29 cellular contexts compared by ENCODE assay signal in the genomic region with DNA sequence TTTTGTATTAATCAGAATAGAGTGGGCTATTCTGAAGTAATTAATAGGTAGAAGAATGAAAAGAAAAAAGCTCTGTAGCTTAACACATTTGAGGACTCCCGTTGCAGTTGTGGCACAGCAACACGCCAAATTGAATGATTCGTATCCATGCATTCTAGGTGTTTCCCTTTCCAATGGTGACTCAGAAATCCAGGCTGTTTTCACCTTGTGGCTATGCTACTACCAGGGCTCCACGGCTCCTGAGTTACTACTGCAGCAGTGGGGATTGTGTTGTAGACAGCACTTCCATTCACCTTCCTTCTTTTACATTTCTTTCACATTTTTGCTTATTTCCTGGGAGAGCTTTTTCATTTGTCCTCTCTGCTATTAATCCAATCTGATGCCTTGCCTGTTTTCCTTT.
"Had no signal": no experiment of that assay in that cellular context is flagged by ENCODE, and none has a peak within 500 bp of the region (broad histone marks: within the 10 kb centered on the region; RNA-seq: fewer than 3 reads in every experiment).

No MANE protein-coding gene starts in this region.

- H3K36me3 Mint-ChIP-seq: activated naive CD8-positive, alpha-beta T cell; T-cell had no signal

- H3K9me3 ChIP-seq: Peyer's patch had no signal

- H3K27ac ChIP-seq: brain microvascular endothelial cell, cardiac muscle cell, Peyer's patch, SK-N-MC had no signal

- H3K27me3 ChIP-seq: brain microvascular endothelial cell, cardiac muscle cell, Peyer's patch had no signal

- ATAC-seq: activated T-helper 17 cell treated with anti-CD3 and anti-CD28 coated beads, Interleukin-2, amount 50 U/mL, for 72 hours; T-cell had no signal

- DNase-seq: activated CD4-positive, alpha-beta memory T cell treated with anti-CD3 and anti-CD28 coated beads, Interleukin-2, amount 10 ng/mL, durations not matched to agents 7 days and 5 days; activated CD4-positive, alpha-beta T cell treated with anti-CD3 and anti-CD28 coated beads, Interleukin-2, amount 10 ng/mL, durations not matched to agents 7 days and 5 days; activated CD4-positive, CD25-positive, alpha-beta regulatory T cell; activated gamma-delta T cell; activated naive CD4-positive, alpha-beta T cell treated with anti-CD3 and anti-CD28 coated beads for 36 hours; activated T-cell treated with anti-CD3 and anti-CD28 coated beads for 4 hours; activated T-cell treated with anti-CD3 and anti-CD28 coated beads, Interleukin-2, amount 50 U/mL, for 48 hours; amygdala; brain microvascular endothelial cell; IMR-90; Kasumi-1; KBM-7; MV-4-11; NCI-H1105; NCI-H1436; NCI-H187; NCI-H2171 treated with DMSO at 0.1 percent for 48 hours; NCI-H226; NCI-H526; NK-92 treated with Interleukin-12 subunit alpha and Interleukin-12 subunit beta, amount 100 ng/mL, for 24 hours; OCI-M1; Peyer's patch; T-cell; T-helper 2 cell; T1000 had no signal

- H3K36me3 ChIP-seq: brain microvascular endothelial cell, cardiac muscle cell, Peyer's patch had no signal

- H3K27me3 Mint-ChIP-seq: activated CD4-positive, alpha-beta memory T cell treated with anti-CD3 and anti-CD28 coated beads, Interleukin-2, amount 10 ng/mL, durations not matched to agents 7 days and 5 days; activated CD4-positive, alpha-beta T cell treated with anti-CD3 and anti-CD28 coated beads, Interleukin-2, amount 10 ng/mL, durations not matched to agents 7 days and 5 days; activated naive CD8-positive, alpha-beta T cell; activated T-helper 17 cell treated with anti-CD3 and anti-CD28 coated beads, Interleukin-2, amount 50 U/mL, for 72 hours; T-cell had no signal

- H3K4me3 ChIP-seq: cardiac muscle cell, Peyer's patch, SK-N-MC had no signal

- H3K4me3 Mint-ChIP-seq: activated CD4-positive, alpha-beta memory T cell treated with anti-CD3 and anti-CD28 coated beads, Interleukin-2, amount 10 ng/mL, durations not matched to agents 7 days and 5 days; activated CD4-positive, alpha-beta T cell treated with anti-CD3 and anti-CD28 coated beads, Interleukin-2, amount 10 ng/mL, durations not matched to agents 7 days and 5 days; activated naive CD4-positive, alpha-beta T cell treated with anti-CD3 and anti-CD28 coated beads for 36 hours; activated naive CD8-positive, alpha-beta T cell; activated T-helper 17 cell treated with anti-CD3 and anti-CD28 coated beads, Interleukin-2, amount 50 U/mL, for 72 hours; T-cell had no signal

- H3K27ac Mint-ChIP-seq: activated CD4-positive, alpha-beta memory T cell treated with anti-CD3 and anti-CD28 coated beads, Interleukin-2, amount 10 ng/mL, durations not matched to agents 7 days and 5 days; activated CD4-positive, alpha-beta T cell treated with anti-CD3 and anti-CD28 coated beads, Interleukin-2, amount 10 ng/mL, durations not matched to agents 7 days and 5 days; activated naive CD4-positive, alpha-beta T cell treated with anti-CD3 and anti-CD28 coated beads for 36 hours; activated naive CD8-positive, alpha-beta T cell; activated T-helper 17 cell treated with anti-CD3 and anti-CD28 coated beads, Interleukin-2, amount 50 U/mL, for 72 hours; T-cell had no signal

- H3K4me1 ChIP-seq: Peyer's patch had no signal

- H3K4me1 Mint-ChIP-seq: activated CD4-positive, alpha-beta memory T cell treated with anti-CD3 and anti-CD28 coated beads, Interleukin-2, amount 10 ng/mL, durations not matched to agents 7 days and 5 days; activated CD4-positive, alpha-beta T cell treated with anti-CD3 and anti-CD28 coated beads, Interleukin-2, amount 10 ng/mL, durations not matched to agents 7 days and 5 days; activated T-helper 17 cell treated with anti-CD3 and anti-CD28 coated beads, Interleukin-2, amount 50 U/mL, for 72 hours; T-cell had no signal
